In the genomic region with DNA sequence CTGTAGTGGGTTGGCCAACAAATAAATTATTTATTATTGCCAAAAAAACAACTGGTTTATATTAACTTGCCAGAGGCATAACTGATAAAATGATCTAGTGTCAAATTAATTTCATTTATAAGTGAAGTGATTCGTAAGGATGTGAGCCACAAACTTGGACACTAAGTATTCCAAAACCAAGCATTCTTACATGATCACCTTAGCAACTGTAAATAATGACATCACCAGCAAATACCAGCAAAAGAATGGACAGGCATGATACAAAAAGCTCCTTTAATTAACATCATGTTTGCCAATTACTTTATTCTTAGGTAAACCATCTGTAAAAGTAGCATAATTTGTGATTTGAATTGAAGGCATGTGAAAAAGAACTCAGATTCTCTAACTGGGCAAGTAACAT, we compare ENCODE assay signal across 2 cellular contexts.
TF ChIP-seq lines count a peak whose summit lies in the region.

No MANE protein-coding gene starts in this region.

TF ChIP-seq in HEK293, 187 proteins besides CTCF, POLR2A, EP300 and RAD21 (continued from another document):
- TF ChIP-seq, protein P1, sequence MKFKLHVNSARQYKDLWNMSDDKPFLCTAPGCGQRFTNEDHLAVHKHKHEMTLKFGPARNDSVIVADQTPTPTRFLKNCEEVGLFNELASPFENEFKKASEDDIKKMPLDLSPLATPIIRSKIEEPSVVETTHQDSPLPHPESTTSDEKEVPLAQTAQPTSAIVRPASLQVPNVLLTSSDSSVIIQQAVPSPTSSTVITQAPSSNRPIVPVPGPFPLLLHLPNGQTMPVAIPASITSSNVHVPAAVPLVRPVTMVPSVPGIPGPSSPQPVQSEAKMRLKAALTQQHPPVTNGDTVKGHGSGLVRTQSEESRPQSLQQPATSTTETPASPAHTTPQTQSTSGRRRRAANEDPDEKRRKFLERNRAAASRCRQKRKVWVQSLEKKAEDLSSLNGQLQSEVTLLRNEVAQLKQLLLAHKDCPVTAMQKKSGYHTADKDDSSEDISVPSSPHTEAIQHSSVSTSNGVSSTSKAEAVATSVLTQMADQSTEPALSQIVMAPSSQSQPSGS (tag by site-specific recombination; IDR thresholded peaks at IDR 0.05; ENCODE audit: low read depth), result peak; percentile 73; the same call in 1 of the 2 replicates

TF ChIP-seq in GM12878, 131 proteins besides CTCF, POLR2A, EP300 and RAD21 (continued from another document):
- TF ChIP-seq, protein P2, sequence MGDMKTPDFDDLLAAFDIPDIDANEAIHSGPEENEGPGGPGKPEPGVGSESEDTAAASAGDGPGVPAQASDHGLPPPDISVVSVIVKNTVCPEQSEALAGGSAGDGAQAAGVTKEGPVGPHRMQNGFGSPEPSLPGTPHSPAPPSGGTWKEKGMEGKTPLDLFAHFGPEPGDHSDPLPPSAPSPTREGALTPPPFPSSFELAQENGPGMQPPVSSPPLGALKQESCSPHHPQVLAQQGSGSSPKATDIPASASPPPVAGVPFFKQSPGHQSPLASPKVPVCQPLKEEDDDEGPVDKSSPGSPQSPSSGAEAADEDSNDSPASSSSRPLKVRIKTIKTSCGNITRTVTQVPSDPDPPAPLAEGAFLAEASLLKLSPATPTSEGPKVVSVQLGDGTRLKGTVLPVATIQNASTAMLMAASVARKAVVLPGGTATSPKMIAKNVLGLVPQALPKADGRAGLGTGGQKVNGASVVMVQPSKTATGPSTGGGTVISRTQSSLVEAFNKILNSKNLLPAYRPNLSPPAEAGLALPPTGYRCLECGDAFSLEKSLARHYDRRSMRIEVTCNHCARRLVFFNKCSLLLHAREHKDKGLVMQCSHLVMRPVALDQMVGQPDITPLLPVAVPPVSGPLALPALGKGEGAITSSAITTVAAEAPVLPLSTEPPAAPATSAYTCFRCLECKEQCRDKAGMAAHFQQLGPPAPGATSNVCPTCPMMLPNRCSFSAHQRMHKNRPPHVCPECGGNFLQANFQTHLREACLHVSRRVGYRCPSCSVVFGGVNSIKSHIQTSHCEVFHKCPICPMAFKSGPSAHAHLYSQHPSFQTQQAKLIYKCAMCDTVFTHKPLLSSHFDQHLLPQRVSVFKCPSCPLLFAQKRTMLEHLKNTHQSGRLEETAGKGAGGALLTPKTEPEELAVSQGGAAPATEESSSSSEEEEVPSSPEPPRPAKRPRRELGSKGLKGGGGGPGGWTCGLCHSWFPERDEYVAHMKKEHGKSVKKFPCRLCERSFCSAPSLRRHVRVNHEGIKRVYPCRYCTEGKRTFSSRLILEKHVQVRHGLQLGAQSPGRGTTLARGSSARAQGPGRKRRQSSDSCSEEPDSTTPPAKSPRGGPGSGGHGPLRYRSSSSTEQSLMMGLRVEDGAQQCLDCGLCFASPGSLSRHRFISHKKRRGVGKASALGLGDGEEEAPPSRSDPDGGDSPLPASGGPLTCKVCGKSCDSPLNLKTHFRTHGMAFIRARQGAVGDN (IDR thresholded peaks at IDR 0.05), result no peak
- TF ChIP-seq MXI1 (IDR thresholded peaks at IDR 0.05; ENCODE audit: low read depth, low read length), result no peak
- no peak for TF ChIP-seq RBBP5 (conservative IDR thresholded peaks at IDR 0.05)
- TF ChIP-seq YBX1 (IDR thresholded peaks at IDR 0.05), result no peak
- no peak for TF ChIP-seq FOXM1 (IDR thresholded peaks at IDR 0.05; ENCODE audit: low read depth, low read length)
- TF ChIP-seq TCF3 (IDR thresholded peaks at IDR 0.05; ENCODE audit: borderline replicate concordance, insufficient read depth, low read depth, low read length), result no peak
- TF ChIP-seq JUND (IDR thresholded peaks at IDR 0.05; ENCODE audit: low read depth, low read length), result no peak
- TF ChIP-seq, protein P3, sequence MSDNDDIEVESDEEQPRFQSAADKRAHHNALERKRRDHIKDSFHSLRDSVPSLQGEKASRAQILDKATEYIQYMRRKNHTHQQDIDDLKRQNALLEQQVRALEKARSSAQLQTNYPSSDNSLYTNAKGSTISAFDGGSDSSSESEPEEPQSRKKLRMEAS (IDR thresholded peaks at IDR 0.05; ENCODE audit: low read depth, low read length), result no peak
- TF ChIP-seq, protein P4, sequence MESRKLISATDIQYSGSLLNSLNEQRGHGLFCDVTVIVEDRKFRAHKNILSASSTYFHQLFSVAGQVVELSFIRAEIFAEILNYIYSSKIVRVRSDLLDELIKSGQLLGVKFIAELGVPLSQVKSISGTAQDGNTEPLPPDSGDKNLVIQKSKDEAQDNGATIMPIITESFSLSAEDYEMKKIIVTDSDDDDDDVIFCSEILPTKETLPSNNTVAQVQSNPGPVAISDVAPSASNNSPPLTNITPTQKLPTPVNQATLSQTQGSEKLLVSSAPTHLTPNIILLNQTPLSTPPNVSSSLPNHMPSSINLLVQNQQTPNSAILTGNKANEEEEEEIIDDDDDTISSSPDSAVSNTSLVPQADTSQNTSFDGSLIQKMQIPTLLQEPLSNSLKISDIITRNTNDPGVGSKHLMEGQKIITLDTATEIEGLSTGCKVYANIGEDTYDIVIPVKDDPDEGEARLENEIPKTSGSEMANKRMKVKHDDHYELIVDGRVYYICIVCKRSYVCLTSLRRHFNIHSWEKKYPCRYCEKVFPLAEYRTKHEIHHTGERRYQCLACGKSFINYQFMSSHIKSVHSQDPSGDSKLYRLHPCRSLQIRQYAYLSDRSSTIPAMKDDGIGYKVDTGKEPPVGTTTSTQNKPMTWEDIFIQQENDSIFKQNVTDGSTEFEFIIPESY (IDR thresholded peaks at IDR 0.05), result no peak
- TF ChIP-seq TCF12 (IDR thresholded peaks at IDR 0.05; ENCODE audit: low read depth, low read length), result no peak
- no peak for TF ChIP-seq MYC (IDR thresholded peaks at IDR 0.05; ENCODE audit: insufficient read depth, insufficient read length, insufficient replicate concordance, low read length, severe bottlenecking)
- TF ChIP-seq, protein P5, sequence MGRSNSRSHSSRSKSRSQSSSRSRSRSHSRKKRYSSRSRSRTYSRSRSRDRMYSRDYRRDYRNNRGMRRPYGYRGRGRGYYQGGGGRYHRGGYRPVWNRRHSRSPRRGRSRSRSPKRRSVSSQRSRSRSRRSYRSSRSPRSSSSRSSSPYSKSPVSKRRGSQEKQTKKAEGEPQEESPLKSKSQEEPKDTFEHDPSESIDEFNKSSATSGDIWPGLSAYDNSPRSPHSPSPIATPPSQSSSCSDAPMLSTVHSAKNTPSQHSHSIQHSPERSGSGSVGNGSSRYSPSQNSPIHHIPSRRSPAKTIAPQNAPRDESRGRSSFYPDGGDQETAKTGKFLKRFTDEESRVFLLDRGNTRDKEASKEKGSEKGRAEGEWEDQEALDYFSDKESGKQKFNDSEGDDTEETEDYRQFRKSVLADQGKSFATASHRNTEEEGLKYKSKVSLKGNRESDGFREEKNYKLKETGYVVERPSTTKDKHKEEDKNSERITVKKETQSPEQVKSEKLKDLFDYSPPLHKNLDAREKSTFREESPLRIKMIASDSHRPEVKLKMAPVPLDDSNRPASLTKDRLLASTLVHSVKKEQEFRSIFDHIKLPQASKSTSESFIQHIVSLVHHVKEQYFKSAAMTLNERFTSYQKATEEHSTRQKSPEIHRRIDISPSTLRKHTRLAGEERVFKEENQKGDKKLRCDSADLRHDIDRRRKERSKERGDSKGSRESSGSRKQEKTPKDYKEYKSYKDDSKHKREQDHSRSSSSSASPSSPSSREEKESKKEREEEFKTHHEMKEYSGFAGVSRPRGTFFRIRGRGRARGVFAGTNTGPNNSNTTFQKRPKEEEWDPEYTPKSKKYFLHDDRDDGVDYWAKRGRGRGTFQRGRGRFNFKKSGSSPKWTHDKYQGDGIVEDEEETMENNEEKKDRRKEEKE (IDR thresholded peaks at IDR 0.05), result no peak
